In genomic region chr11:65117206-65118096, GRCh38 we compare ENCODE assay signal across 1 cellular context.
A peak's percentile ranks its signal among the peaks of the same experiment; 100 is the strongest.
TF ChIP-seq lines count a peak whose summit lies in the region.

Gene ZNHIT2 (minus strand): TSS chr11:65117701. CDS start chr11:65117653, 48 bp downstream.

TF ChIP-seq in K562, 482 proteins besides CTCF, POLR2A, EP300 and RAD21 (continued from another document and continues in another):
- no peak for TF ChIP-seq ID3 (CRISPR knock-in tag; IDR thresholded peaks at IDR 0.05)
- TF ChIP-seq ID3 (tag; IDR thresholded peaks at IDR 0.05), result peak; percentile 61
- TF ChIP-seq CC2D1A (IDR thresholded peaks at IDR 0.05), result peak; percentile 60; the same call in 1 of the 2 replicates
- TF ChIP-seq ZBTB11 (CRISPR knock-in tag; IDR thresholded peaks at IDR 0.05), result peak in 1 of 3 experiments; percentile 86; a peak in 2 of 6 replicates
- peak; percentile 77 to 90; a peak in 2 of 4 replicates for TF ChIP-seq ZNF639 (CRISPR knock-in tag; conservative IDR thresholded peaks at IDR 0.05 in 1 of 2, IDR thresholded peaks at IDR 0.05 in 1 of 2)
- TF ChIP-seq ZNF224 (CRISPR knock-in tag; IDR thresholded peaks at IDR 0.05), result no peak
- TF ChIP-seq KDM5B (IDR thresholded peaks at IDR 0.05; ENCODE audit: insufficient replicate concordance, low read depth, low read length), result peak; percentile 61
- TF ChIP-seq GATAD2A (IDR thresholded peaks at IDR 0.05), result peak; percentile 99
- 0 out of 2 replicates have a peak, but pooled peaks have one; percentile 41 for TF ChIP-seq FOSL1 (tag; conservative IDR thresholded peaks at IDR 0.05)
- no peak; the same call in 1 of the 2 replicates for TF ChIP-seq GTF2E2 (tag; IDR thresholded peaks at IDR 0.05)
- no peak for TF ChIP-seq ZNF444 (CRISPR knock-in tag; IDR thresholded peaks at IDR 0.05)
- no peak for TF ChIP-seq KHSRP (IDR thresholded peaks at IDR 0.05)
- TF ChIP-seq ZNF764 (CRISPR knock-in tag; IDR thresholded peaks at IDR 0.05; ENCODE audit: low read depth), result 0 out of 2 replicates have a peak, but pooled peaks have one; percentile 65
- peak; percentile 100 for TF ChIP-seq ZFX (CRISPR knock-in tag; IDR thresholded peaks at IDR 0.05)
- TF ChIP-seq ATF6 (CRISPR knock-in tag; IDR thresholded peaks at IDR 0.05), result no peak
- TF ChIP-seq YBX1 (IDR thresholded peaks at IDR 0.05), result no peak
- peak; percentile 86 for TF ChIP-seq RBBP5 (IDR thresholded peaks at IDR 0.05; ENCODE audit: borderline replicate concordance, insufficient read depth, low read length, poor library complexity, severe bottlenecking)
- TF ChIP-seq ZNF318 (IDR thresholded peaks at IDR 0.05; ENCODE audit: borderline replicate concordance in 1 of 2, low read depth in 1 of 2), result no peak
- TF ChIP-seq CBFA2T2 (conservative IDR thresholded peaks at IDR 0.05), result no peak
- TF ChIP-seq ZNF586 (CRISPR knock-in tag; conservative IDR thresholded peaks at IDR 0.05), result no peak
- peak; percentile 95 for TF ChIP-seq MXI1 (IDR thresholded peaks at IDR 0.05; ENCODE audit: low read depth, low read length)
- peak; percentile 90 for TF ChIP-seq RBFOX2 (IDR thresholded peaks at IDR 0.05; ENCODE audit: low read depth, low read length)
- TF ChIP-seq SNRNP70 (optimal IDR thresholded peaks at IDR 0.05; ENCODE audit: low read depth, low read length), result no peak
- peak; percentile 91 for TF ChIP-seq EP400 (IDR thresholded peaks at IDR 0.05)
- TF ChIP-seq MBD1 (CRISPR knock-in tag; IDR thresholded peaks at IDR 0.05), result no peak
- TF ChIP-seq SMAD1 (IDR thresholded peaks at IDR 0.05; ENCODE audit: low read depth, low read length, partially characterized antibody), result no peak
- no peak for TF ChIP-seq CLOCK (CRISPR knock-in tag; IDR thresholded peaks at IDR 0.05; ENCODE audit: borderline replicate concordance)
- 0 out of 2 replicates have a peak, but pooled peaks have one; percentile 61 for TF ChIP-seq FOXO4 (CRISPR knock-in tag; IDR thresholded peaks at IDR 0.05)
- no peak for TF ChIP-seq PREB (CRISPR knock-in tag; IDR thresholded peaks at IDR 0.05)
- TF ChIP-seq MAFF (IDR thresholded peaks at IDR 0.05; ENCODE audit: low read length), result no peak
- TF ChIP-seq ASH1L (IDR thresholded peaks at IDR 0.05; ENCODE audit: borderline replicate concordance, low read depth, partially characterized antibody), result no peak
